8 cellular contexts compared by ENCODE assay signal in genomic region chr12:121590476-121591143, GRCh38. TPM values are rescaled to one million over a fixed set of nuclear protein-coding genes. Genes with fewer than 3 reads are reported as not detected.
DNase-seq lines count a peak whose midpoint lies in the region; TF ChIP-seq lines count a peak whose summit lies in the region.

No MANE protein-coding gene starts in this region.

- peak overlapping the region; percentile 42 to 62 for H3K4me3 ChIP-seq in CD4-positive, alpha-beta memory T cell (ENCODE audit: low read length in 2 of 2)
- peak overlapping the region; percentile 44 for H3K4me3 ChIP-seq in SJCRH30

- H4K8ac ChIP-seq in H9 (replicated peaks; ENCODE audit: insufficient read length, low read depth, low read length): no peak overlapping the region

- H2BK15ac ChIP-seq in H9 (ENCODE audit: low read depth, low read length): no peak overlapping the region

- no peak overlapping the region for H2BK120ac ChIP-seq in H9 (ENCODE audit: low read depth, low read length, poor library complexity, severe bottlenecking)

- peak overlapping the region; percentile 15 for H3K4me2 ChIP-seq in H9 (ENCODE audit: insufficient read depth, insufficient read length, low read length)

- H3K23ac ChIP-seq in H9 (ENCODE audit: insufficient read length, low read depth, low read length): no peak overlapping the region

- peak overlapping the region; percentile 19 for H3K9ac ChIP-seq in H9 (ENCODE audit: extremely low read depth, insufficient read length, low read length)

- no peak overlapping the region for H4K5ac ChIP-seq in H9 (ENCODE audit: insufficient read length, low read depth, low read length)

- peak overlapping the region; percentile 7; the same call in 1 of the 2 replicates for H3K14ac ChIP-seq in H9 (ENCODE audit: insufficient read depth, low read length)

- H2BK20ac ChIP-seq in H9 (ENCODE audit: low read depth, low read length, poor library complexity, severe bottlenecking): no peak overlapping the region

- peak overlapping the region; percentile 94 to 100 (median 99) for H3K27ac Mint-ChIP-seq in CD4-positive, alpha-beta memory T cell
- H3K27ac Mint-ChIP-seq in H9: peak overlapping the region; percentile 94 to 96 (median 95)
- H3K27ac Mint-ChIP-seq in immature natural killer cell: peak overlapping the region; percentile 98 to 100 (median 99)

- H3K9me3 ChIP-seq in CD4-positive, alpha-beta memory T cell (ENCODE audit: control insufficient read depth in 1 of 2, low read length in 2 of 2): no peaks in the 10 kb centered on the region
- H3K9me3 ChIP-seq in H9 (ENCODE audit: control insufficient read depth, low read depth, low read length) (no peaks in the 10 kb centered on the region), SJCRH30 (replicated peaks) (no peaks in the 10 kb centered on the region)

- H3K36me3 Mint-ChIP-seq in CD4-positive, alpha-beta memory T cell: peaks cover 6 to 9% of the 10 kb centered on the region in 2 donors
- H3K36me3 Mint-ChIP-seq in H9 (ENCODE audit: insufficient read depth in 1 of 3, low read depth in 3 of 3) (peaks cover 0 to 27% (median 9%) of the 10 kb centered on the region in 3 experiments; a peak in 6 of 7 replicates), immature natural killer cell (peaks cover 0 to 2% (median 0%) of the 10 kb centered on the region in 3 donors)

- intact Hi-C loops in CD4-positive, alpha-beta memory T cell (cut with micrococcal nuclease): loop anchor here (1.0 to 5.0 kb wide), 4 partner anchors 10 to 97 kb away; partner anchors contain the start of gene ORAI1

- peak overlapping the region; percentile 87 to 94 (median 92) for H3K4me3 Mint-ChIP-seq in CD4-positive, alpha-beta memory T cell
- H3K4me3 Mint-ChIP-seq in H9: peak overlapping the region; percentile 40 to 56; a peak in 4 of 5 replicates
- peak overlapping the region; percentile 85 to 93 (median 88) for H3K4me3 Mint-ChIP-seq in immature natural killer cell

- H3K4ac ChIP-seq in H9 (ENCODE audit: low read depth, low read length): no peak overlapping the region

- POLR2A ChIA-PET in CD4-positive, alpha-beta memory T cell (lab: Charles Lee; ENCODE audit: partially characterized antibody): interaction anchor here (0.6 to 7.1 kb wide), 26 partner anchors 9 to 1775 kb away, joined by 3 to 254 read pairs (median 4); partner anchors contain the start of genes KDM2B, MORN3, ORAI1 and SETD1B

- H2BK5ac ChIP-seq in H9 (ENCODE audit: insufficient read length, low read length): no peak overlapping the region

- no peaks in the 10 kb centered on the region for H3K79me1 ChIP-seq in H9 (ENCODE audit: insufficient read depth, low read depth, low read length, poor library complexity, severe bottlenecking)

- H3K18ac ChIP-seq in H9 (ENCODE audit: insufficient read length, low read depth, low read length): no peak overlapping the region

- no peak overlapping the region for H2AFZ ChIP-seq in H9 (ENCODE audit: low read length)

- peak overlapping the region; percentile 97 for H3K27ac ChIP-seq in CD4-positive, alpha-beta memory T cell (ENCODE audit: low read depth, low read length)
- peak overlapping the region; percentile 24 for H3K27ac ChIP-seq in H9 (ENCODE audit: insufficient read length, low read depth, low read length)
- peak overlapping the region; percentile 44; the same call in 1 of the 2 replicates for H3K27ac ChIP-seq in SJCRH30

- peaks cover 52% of the 10 kb centered on the region for H3K4me1 ChIP-seq in CD4-positive, alpha-beta memory T cell (ENCODE audit: insufficient read depth, low read length)
- H3K4me1 ChIP-seq in H9 (ENCODE audit: insufficient read depth, low read length) (peaks cover 4% of the 10 kb centered on the region), SJCRH30 (no peaks in the 10 kb centered on the region; the same call in 1 of the 2 replicates)

- H3K27me3 ChIP-seq in CD4-positive, alpha-beta memory T cell (ENCODE audit: insufficient read depth, low read length): no peaks in the 10 kb centered on the region
- H3K27me3 ChIP-seq in H9 (ENCODE audit: insufficient read depth, low read length): no peaks in the 10 kb centered on the region
- H3K27me3 ChIP-seq in SJCRH30: no peaks in the 10 kb centered on the region

- no peak overlapping the region for H2BK12ac ChIP-seq in H9 (ENCODE audit: insufficient read length, low read depth, low read length)

- H3K9me3 Mint-ChIP-seq in CD4-positive, alpha-beta memory T cell: peaks cover 0 to 6% (median 0%) of the 10 kb centered on the region in 8 donors
- no peaks in the 10 kb centered on the region for H3K9me3 Mint-ChIP-seq in H9
- H3K9me3 Mint-ChIP-seq in immature natural killer cell: no peaks in the 10 kb centered on the region

- no peak overlapping the region for H2AK5ac ChIP-seq in H9 (ENCODE audit: insufficient read length, low read length)

- no peak overlapping the region for H3K56ac ChIP-seq in H9 (ENCODE audit: insufficient read length, low read depth, low read length)

- no peak overlapping the region for H4K91ac ChIP-seq in H9 (ENCODE audit: insufficient read length, low read depth, low read length)

- DNase-seq in CD4-positive, alpha-beta memory T cell: peak; percentile 84 to 86 (median 85)
- DNase-seq in H9 (no peak), SJCRH30 (peak in 1 of 2 experiments; percentile 43), immature natural killer cell (peak; percentile 86 to 91 (median 90)), NCI-H1417 treated with DMSO at 0.1 percent for 48 hours (lab: John Stamatoyannopoulos, UW) (no peak), NCI-H748 treated with DMSO at 0.1 percent for 48 hours (lab: John Stamatoyannopoulos, UW) (no peak)
- DNase-seq in activated naive CD8-positive, alpha-beta T cell treated with anti-CD3 and anti-CD28 coated beads, Interleukin-2, amount 50 U/mL, for 16 hours (ENCODE audit: low read depth, low spot score): peak; percentile 15
- peak; percentile 53 for DNase-seq in stimulated activated CD8-positive, alpha-beta memory T cell treated with anti-CD3 and anti-CD28 coated beads, Interleukin-12 subunit alpha, Interleukin-12 subunit beta, amount 100 ng/mL, for 4 hours (ENCODE audit: low read depth)

- no CpG with 5 or more reads among the region's 10 CpGs for WGBS in H9 (ENCODE audit: extremely low coverage, insufficient read length, low lambda C conversion rate)

- CTCF ChIA-PET in CD4-positive, alpha-beta memory T cell (lab: Charles Lee; ENCODE audit: partially characterized antibody): interaction anchor here (0.6 to 4.9 kb wide), 12 partner anchors 9 to 91 kb away, joined by 3 to 23 read pairs (median 4); no protein-coding TSS in a partner anchor

- no peaks in the 10 kb centered on the region for H3K23me2 ChIP-seq in H9 (ENCODE audit: insufficient read length, low read depth, low read length, poor library complexity, severe bottlenecking)

- H3T11ph ChIP-seq in H9 (ENCODE audit: low read length): no peak overlapping the region

- peaks cover 23 to 49% (median 35%) of the 10 kb centered on the region in 4 donors for H3K4me1 Mint-ChIP-seq in CD4-positive, alpha-beta memory T cell
- H3K4me1 Mint-ChIP-seq in H9 (peaks cover 24 to 30% of the 10 kb centered on the region in 2 experiments), immature natural killer cell (peaks cover 40 to 48% of the 10 kb centered on the region in 2 donors)

- no peak for TF ChIP-seq CTCF in H9 (conservative IDR thresholded peaks at IDR 0.05)

- H3K79me2 ChIP-seq in H9 (ENCODE audit: insufficient read depth, low read length): no peaks in the 10 kb centered on the region

- H3K27me3 Mint-ChIP-seq in CD4-positive, alpha-beta memory T cell: no peaks in the 10 kb centered on the region
- no peaks in the 10 kb centered on the region; the same call in 1 of the 2 replicates for H3K27me3 Mint-ChIP-seq in H9 (ENCODE audit: low read depth)
- H3K27me3 Mint-ChIP-seq in immature natural killer cell (ENCODE audit: low read depth in 3 of 3): peaks cover 15 to 24% (median 19%) of the 10 kb centered on the region in 3 donors

- no peaks in the 10 kb centered on the region for H4K20me1 ChIP-seq in H9 (ENCODE audit: control insufficient read depth, insufficient read depth, insufficient read length)

- H3K36me3 ChIP-seq in CD4-positive, alpha-beta memory T cell (ENCODE audit: insufficient read depth, low read length): no peaks in the 10 kb centered on the region
- no peaks in the 10 kb centered on the region for H3K36me3 ChIP-seq in SJCRH30

RNA-seq across cellular contexts. Expression of gene KDM2B, which starts 9.8 kb away (rescaled TPM):
- total RNA-seq in CD4-positive, alpha-beta memory T cell: 100 to 1,000 TPM in 1 of 2 experiments, 10 to 100 TPM in 1; 98.7 to 101 TPM
- polyA plus RNA-seq in CD4-positive, alpha-beta memory T cell: 10 to 100 TPM in 1 of 2 donors, 1 to 10 TPM in 1; 7.7 to 20.6 TPM
- 137 and 143 TPM in 2 replicates for total RNA-seq in H9 (2021)
- 44.0 and 48.4 TPM in 2 replicates for total RNA-seq in SJCRH30 (2014; rRNA removed; shearing (Covaris generic))
- polyA plus RNA-seq in immature natural killer cell: 10 to 100 TPM in 2 of 3 donors, 1 to 10 TPM in 1; 9.6 to 17.0 (median 10.4) TPM

RNA-seq across cellular contexts. Expression of gene ORAI1, which starts 35.7 kb away (rescaled TPM):
- 10 to 100 TPM; 48.8 to 51.7 TPM for total RNA-seq in CD4-positive, alpha-beta memory T cell
- 100 to 1,000 TPM; 186 to 235 TPM for polyA plus RNA-seq in CD4-positive, alpha-beta memory T cell
- 24.7 and 26.3 TPM in 2 replicates for total RNA-seq in H9 (2021)
- total RNA-seq in SJCRH30 (2014; rRNA removed; shearing (Covaris generic)): 11.5 and 12.2 TPM in 2 replicates
- polyA plus RNA-seq in immature natural killer cell: 100 to 1,000 TPM; 145 to 216 (median 183) TPM

Comparison
In these comparisons a context has a peak if more than half of its experiments do, and no peak if none do; other contexts are left out.
1. DNase-seq: peak in CD4-positive, alpha-beta memory T cell (5 of 5), activated naive CD8-positive, alpha-beta T cell treated with anti-CD3 and anti-CD28 coated beads, Interleukin-2, amount 50 U/mL, for 16 hours (single experiment), immature natural killer cell (3 of 3) and stimulated activated CD8-positive, alpha-beta memory T cell treated with anti-CD3 and anti-CD28 coated beads, Interleukin-12 subunit alpha, Interleukin-12 subunit beta, amount 100 ng/mL, for 4 hours (single experiment); none in H9 (single experiment), NCI-H1417 treated with DMSO at 0.1 percent for 48 hours (single experiment) and NCI-H748 treated with DMSO at 0.1 percent for 48 hours (single experiment).
2. H3K27ac ChIP-seq: peak in every context shown above with its lines; median percentile 97 in CD4-positive, alpha-beta memory T cell; 44 in SJCRH30; 24 in H9.
3. Peak in every context shown above with its lines, with median percentiles within 50 percentile points of each other: H3K27ac Mint-ChIP-seq and H3K4me3 Mint-ChIP-seq.